In the genomic region with DNA sequence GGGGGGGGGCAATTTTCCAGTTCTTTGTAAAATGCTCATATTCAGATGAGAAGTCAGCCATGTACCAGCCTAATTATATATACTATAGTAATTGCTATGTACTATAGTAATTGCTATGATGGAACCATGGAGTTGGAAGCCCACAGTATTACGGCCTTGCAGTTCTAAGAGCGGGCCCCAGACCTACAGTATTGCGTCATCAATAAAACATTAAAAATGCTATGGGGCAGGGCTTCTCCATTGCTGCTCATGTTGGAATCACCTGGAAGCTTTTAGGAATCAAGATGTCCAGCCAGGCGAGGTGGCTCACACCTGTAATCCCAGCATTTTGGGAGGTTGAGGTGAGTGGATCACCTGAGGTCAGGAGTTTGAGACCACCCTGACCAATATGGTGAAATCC, we compare ENCODE assay signal across 6 cellular contexts.
"Had no signal": no experiment of that assay in that cellular context is flagged by ENCODE, and none has a peak within 500 bp of the region (broad histone marks: within the 10 kb centered on the region; RNA-seq: fewer than 3 reads in every experiment).

No MANE protein-coding gene starts in this region.

- H3K9ac ChIP-seq: KMS-11 had no signal

- H3K27ac Mint-ChIP-seq: IgD-negative memory B cell had no signal

- H3K36me3 Mint-ChIP-seq: IgD-negative memory B cell had no signal

- H3K27me3 Mint-ChIP-seq: IgD-negative memory B cell had no signal

- H3K4me3 Mint-ChIP-seq: IgD-negative memory B cell had no signal

- DNase-seq: KBM-7, KG1 had no signal

- FAIRE-seq: HTR-8/SVneo had no signal

- H3K4me1 Mint-ChIP-seq: IgD-negative memory B cell had no signal

- H3K4me2 ChIP-seq: KMS-11 had no signal

- H3K27ac ChIP-seq: HL-60, KMS-11 had no signal
